In the genomic region with DNA sequence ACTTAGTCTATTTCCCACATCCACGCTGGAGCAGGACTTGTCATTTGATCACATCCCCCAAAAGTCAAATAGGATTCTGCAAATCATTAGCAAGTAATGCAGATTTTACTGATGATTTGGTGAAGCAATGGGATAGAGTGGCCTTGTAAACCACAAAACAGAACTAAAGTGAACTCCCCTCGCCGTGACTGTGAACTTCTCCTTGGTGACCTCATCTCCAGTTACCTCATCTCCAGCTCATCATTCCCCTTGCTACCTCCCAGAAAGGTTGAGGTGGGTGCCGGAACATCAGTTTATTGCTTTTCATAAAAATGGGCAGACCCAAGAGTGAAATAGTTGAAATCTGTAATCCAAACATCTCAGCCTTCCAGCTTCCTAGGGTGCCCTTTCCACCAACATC, we compare ENCODE assay signal across 1 cellular context.
TF ChIP-seq lines count a peak whose summit lies in the region.

No MANE protein-coding gene starts in this region.

TF ChIP-seq in H1, 55 proteins besides CTCF, POLR2A, EP300 and RAD21:
- no peak for TF ChIP-seq SIX5 (IDR thresholded peaks at IDR 0.05; ENCODE audit: low read depth, low read length)
- TF ChIP-seq GABPA (IDR thresholded peaks at IDR 0.05; ENCODE audit: borderline replicate concordance, insufficient read depth, low read length) = no peak
- TF ChIP-seq RBBP5 (IDR thresholded peaks at IDR 0.05; ENCODE audit: borderline replicate concordance, low read depth, low read length) = no peak
- no peak for TF ChIP-seq RXRA (IDR thresholded peaks at IDR 0.05; ENCODE audit: insufficient read depth, low read depth, low read length)
- TF ChIP-seq BRCA1 (IDR thresholded peaks at IDR 0.05; ENCODE audit: low read depth, low read length) = no peak
- no peak for TF ChIP-seq SAP30 (IDR thresholded peaks at IDR 0.05; ENCODE audit: insufficient read depth, insufficient replicate concordance, low read length)
- TF ChIP-seq CBX5 (IDR thresholded peaks at IDR 0.05; ENCODE audit: low read depth, low read length) = no peak
